9 cellular contexts compared by ENCODE assay signal in genomic region chr10:3398825-3399646, GRCh38.
DNase-seq lines count a peak whose midpoint lies in the region; ATAC-seq, FAIRE-seq and TF ChIP-seq lines count a peak whose summit lies in the region.
"Had no signal": no experiment of that assay in that cellular context is flagged by ENCODE, and none has a peak within 500 bp of the region (broad histone marks: within the 10 kb centered on the region; RNA-seq: fewer than 3 reads in every experiment).

No MANE protein-coding gene starts in this region.

- H3K4me3 ChIP-seq in OCI-LY7 (ENCODE audit: low read depth, low read length, poor library complexity, severe bottlenecking): no peak overlapping the region
- H3K4me3 ChIP-seq: skin epidermis had no signal

- CTCF ChIA-PET in OCI-LY7 (lab: Charles Lee; ENCODE audit: unreplicated experiment): no interaction called here

- H3K79me2 ChIP-seq in OCI-LY7 (ENCODE audit: insufficient read depth, low read depth, low read length): no peaks in the 10 kb centered on the region

- no peaks in the 10 kb centered on the region for H4K20me1 ChIP-seq in OCI-LY7 (ENCODE audit: insufficient read depth, low read length)

- H3K9me2 ChIP-seq in OCI-LY7 (ENCODE audit: insufficient read depth, low read length): no peaks in the 10 kb centered on the region

- no peaks in the 10 kb centered on the region for H3K36me3 ChIP-seq in OCI-LY7 (ENCODE audit: insufficient read depth, low read length)

- no peak for TF ChIP-seq CTCF in OCI-LY7 (conservative IDR thresholded peaks at IDR 0.05; ENCODE audit: low read length)
- TF ChIP-seq CTCF in D721Med (IDR thresholded peaks at IDR 0.05; ENCODE audit: insufficient read depth, missing control alignments): no peak

- no peak overlapping the region for H2AFZ ChIP-seq in OCI-LY7 (ENCODE audit: low read length)

- H3K4me1 ChIP-seq in OCI-LY7 (ENCODE audit: insufficient read depth, low read length, poor library complexity, severe bottlenecking): no peaks in the 10 kb centered on the region

- H3K27ac ChIP-seq in OCI-LY7 (ENCODE audit: low read depth, low read length, poor library complexity, severe bottlenecking): no peak overlapping the region

- no peak overlapping the region for H3K4me2 ChIP-seq in OCI-LY7 (ENCODE audit: low read length)

- H3K9me3 ChIP-seq in OCI-LY7 (ENCODE audit: low read length): no peaks in the 10 kb centered on the region

- DNase-seq in AG20443 (ENCODE audit: low spot score) (peak; percentile 69), NCI-H748 treated with DMSO at 0.1 percent for 48 hours (lab: John Stamatoyannopoulos, UW) (peak; percentile 53), foreskin melanocyte (peak; percentile 96), mesenteric fat pad (ENCODE audit: low spot score) (peak; percentile 67), OCI-LY7 (ENCODE audit: low spot score) (no peak), GM19240 (ENCODE audit: insufficient read length, low spot score) (no peak), D721Med (ENCODE audit: insufficient read length, low spot score) (no peak)

- intact Hi-C loops in OCI-LY7 (cut with micrococcal nuclease; ENCODE audit: unreplicated experiment): no loop called here

- FAIRE-seq in D721Med (lab: Jason Lieb, UNC): no peak

- TF ChIP-seq POLR2A in GM18505 (IDR thresholded peaks at IDR 0.05; ENCODE audit: borderline replicate concordance, extremely low read depth, insufficient read depth, insufficient read length): no peak

- ATAC-seq in GM18505 (IDR thresholded peaks at IDR 0.05; ENCODE audit: unreplicated experiment): no peak

- POLR2A ChIA-PET in OCI-LY7 (lab: Charles Lee): interaction anchor here (0.6 kb wide), 1 partner anchor 556 kb away, joined by 4 read pairs; no protein-coding TSS in a partner anchor

- no TSS peak for BruUV-seq in OCI-LY7 (replicated peaks; lab: Mats Ljungman, UMichigan)

Comparison
In these comparisons a context has a peak if more than half of its experiments do, and no peak if none do; other contexts are left out.
1. DNase-seq: peak in AG20443 (single experiment), NCI-H748 treated with DMSO at 0.1 percent for 48 hours (single experiment), foreskin melanocyte (single experiment) and mesenteric fat pad (single experiment); none in OCI-LY7 (single experiment), GM19240 (single experiment) and D721Med (single experiment).